In genomic region chr3:72270072-72270611, GRCh38 we compare ENCODE assay signal across 8 cellular contexts.
DNase-seq lines count a peak whose midpoint lies in the region; ATAC-seq and TF ChIP-seq lines count a peak whose summit lies in the region.

No MANE protein-coding gene starts in this region.

- TF ChIP-seq CTCF in PC-9 (conservative IDR thresholded peaks at IDR 0.05) = no peak
- no peak for TF ChIP-seq CTCF in dorsolateral prefrontal cortex (IDR thresholded peaks at IDR 0.05 in 54 of 56, conservative IDR thresholded peaks at IDR 0.05 in 2 of 56; ENCODE audit: low read depth in 1 of 56, partially characterized antibody in 56 of 56)

- H2AFZ ChIP-seq in PC-9 = no peak overlapping the region

- peak; percentile 16 for DNase-seq in GOT3 (lab: John Stamatoyannopoulos, UW)
- DNase-seq in PC-9 = peak; percentile 33 to 40
- DNase-seq in dorsolateral prefrontal cortex = peak in 1 of 10 donors; percentile 31
- DNase-seq in myocyte (ENCODE audit: low read depth) = peak; percentile 84
- DNase-seq in NCI-H774 (lab: John Stamatoyannopoulos, UW) = no peak
- no peak for DNase-seq in G401 (ENCODE audit: low spot score)

- no peaks in the 10 kb centered on the region; the same call in 1 of the 2 replicates for H4K20me1 ChIP-seq in PC-9 (ENCODE audit: insufficient read depth)

- ATAC-seq in HG02588 (IDR thresholded peaks at IDR 0.05; ENCODE audit: unreplicated experiment) = no peak
- ATAC-seq in GM19324 (IDR thresholded peaks at IDR 0.05; ENCODE audit: low FRiP score, unreplicated experiment) = no peak

- in situ Hi-C loops in G401 (cut with HindIII; ENCODE audit: low sequenced_read_pairs) = no loop called here

- peak overlapping the region; percentile 47 for H3K4me2 ChIP-seq in PC-9

- H3K79me2 ChIP-seq in PC-9 (ENCODE audit: low read depth) = no peaks in the 10 kb centered on the region

- H3K4me3 ChIP-seq in PC-9 (no peak overlapping the region), dorsolateral prefrontal cortex (no peak overlapping the region)

- no peaks in the 10 kb centered on the region for H3K27me3 ChIP-seq in PC-9 (ENCODE audit: insufficient read depth, low read depth)
- no peaks in the 10 kb centered on the region for H3K27me3 ChIP-seq in dorsolateral prefrontal cortex

- H3K9me3 ChIP-seq in PC-9 (ENCODE audit: insufficient read depth, low read depth) = no peaks in the 10 kb centered on the region

- H3K27ac ChIP-seq in PC-9 = no peak overlapping the region
- H3K27ac ChIP-seq in dorsolateral prefrontal cortex = peak overlapping the region in 40 of 59 donors; percentile 0 to 99 (median 90)

- intact Hi-C loops in PC-9 (cut with micrococcal nuclease; ENCODE audit: unreplicated experiment) (no loop called here), dorsolateral prefrontal cortex (cut with DNase I) (loop anchor here (10.0 kb wide), 3 partner anchors 115 to 555 kb away; partner anchors contain the start of gene RYBP (in 1 of the 2))

- CTCF ChIA-PET in PC-9 (lab: Charles Lee) = no interaction called here

- H3K4me1 ChIP-seq in PC-9 (replicated peaks; ENCODE audit: insufficient read depth) = peaks cover 5% of the 10 kb centered on the region; the same call in 1 of the 2 replicates

- BruUV-seq in PC-9 (replicated peaks; lab: Mats Ljungman, UMichigan) = no TSS peak

- POLR2A ChIA-PET in PC-9 (lab: Charles Lee; ENCODE audit: unreplicated experiment) = no interaction called here

- H3K36me3 ChIP-seq in PC-9 (ENCODE audit: low read depth) = no peaks in the 10 kb centered on the region

- no peaks in the 10 kb centered on the region for H3K9me2 ChIP-seq in PC-9 (ENCODE audit: insufficient read depth)

- no peaks in the 10 kb centered on the region for H3F3A ChIP-seq in PC-9 (ENCODE audit: insufficient read depth, low read depth)

Comparison
In these comparisons a context has a peak if more than half of its experiments do, and no peak if none do; other contexts are left out.
1. DNase-seq: peak in GOT3 (single experiment), PC-9 (2 of 2) and myocyte (single experiment); none in NCI-H774 (single experiment) and G401 (single experiment).